8 cellular contexts compared by ENCODE assay signal in genomic region chr18:3525870-3526420, GRCh38.
DNase-seq lines count a peak whose midpoint lies in the region; ATAC-seq and TF ChIP-seq lines count a peak whose summit lies in the region.

No MANE protein-coding gene starts in this region.

- no TSS peak for BruUV-seq in OCI-LY7 (replicated peaks; lab: Mats Ljungman, UMichigan)

- peaks cover 10% of the 10 kb centered on the region for H3K9me3 ChIP-seq in Karpas-422 (ENCODE audit: low read length)
- peaks cover 17% of the 10 kb centered on the region for H3K9me3 ChIP-seq in endodermal cell (ENCODE audit: control insufficient read depth, low read length)
- H3K9me3 ChIP-seq in right cardiac atrium (ENCODE audit: control insufficient read depth, low read length), result peaks cover 2% of the 10 kb centered on the region
- H3K9me3 ChIP-seq in OCI-LY7 (ENCODE audit: low read length), result no peaks in the 10 kb centered on the region

- H3K4me1 ChIP-seq in Karpas-422 (ENCODE audit: low read length), result peaks cover 27% of the 10 kb centered on the region
- H3K4me1 ChIP-seq in endodermal cell (ENCODE audit: control insufficient read depth, insufficient read depth, low read length), result peaks cover 9% of the 10 kb centered on the region
- H3K4me1 ChIP-seq in right cardiac atrium (ENCODE audit: control insufficient read depth, insufficient read depth, low read length), result peaks cover 3% of the 10 kb centered on the region
- H3K4me1 ChIP-seq in OCI-LY7 (ENCODE audit: insufficient read depth, low read length, poor library complexity, severe bottlenecking), result no peaks in the 10 kb centered on the region

- H3K4me1 Mint-ChIP-seq in WTC11 (peaks cover 40% of the 10 kb centered on the region), endodermal cell (peaks cover 42% of the 10 kb centered on the region)

- peak overlapping the region; percentile 47 for H3K9ac ChIP-seq in Karpas-422 (ENCODE audit: low read length)
- no peak overlapping the region for H3K9ac ChIP-seq in endodermal cell (ENCODE audit: extremely low read depth, low read length, poor library complexity, severe bottlenecking)

- no peak for TF ChIP-seq CTCF in GM13977 (IDR thresholded peaks at IDR 0.05; ENCODE audit: extremely low read depth, insufficient read depth, missing control alignments)
- no peak for TF ChIP-seq CTCF in WTC11 (IDR thresholded peaks at IDR 0.05)
- no peak for TF ChIP-seq CTCF in endodermal cell (conservative IDR thresholded peaks at IDR 0.05)
- no peak for TF ChIP-seq CTCF in OCI-LY7 (conservative IDR thresholded peaks at IDR 0.05; ENCODE audit: low read length)

- H3K27ac Mint-ChIP-seq in WTC11 (peak overlapping the region; percentile 98), endodermal cell (peak overlapping the region; percentile 44)

- H3K4me2 ChIP-seq in Karpas-422 (ENCODE audit: low read depth, low read length, poor library complexity, severe bottlenecking), result peak overlapping the region; percentile 52
- no peak overlapping the region; the same call in 1 of the 2 replicates for H3K4me2 ChIP-seq in OCI-LY7 (ENCODE audit: low read length)

- H3K36me3 ChIP-seq in Karpas-422 (ENCODE audit: insufficient read depth, low read length) (0 out of 2 replicates have a peak, but pooled peaks cover 5% of the 10 kb centered on the region), endodermal cell (ENCODE audit: control insufficient read depth, insufficient read depth, low read length) (peaks cover 7% of the 10 kb centered on the region), OCI-LY7 (ENCODE audit: insufficient read depth, low read length) (no peaks in the 10 kb centered on the region)

- intact Hi-C loops in right cardiac atrium (cut with DNase I) (no loop called here), OCI-LY7 (cut with micrococcal nuclease; ENCODE audit: unreplicated experiment) (no loop called here)

- H3K79me2 ChIP-seq in Karpas-422 (ENCODE audit: low read length), result no peaks in the 10 kb centered on the region
- H3K79me2 ChIP-seq in OCI-LY7 (ENCODE audit: insufficient read depth, low read depth, low read length), result no peaks in the 10 kb centered on the region

- WGBS in endodermal cell (ENCODE audit: insufficient coverage in 1 of 2, insufficient read length in 1 of 2), 2 experiments, result 88 to 90% methylated on average over 10 of the region's 10 CpGs
- 60% methylated on average over 10 of the region's 10 CpGs for WGBS in right cardiac atrium

- ATAC-seq in GM21515 (IDR thresholded peaks at IDR 0.05; ENCODE audit: unreplicated experiment) (peak; percentile 69), WTC11 (peak; percentile 48; the same call in 1 of the 2 replicates), right cardiac atrium (no peak)

- peaks cover 15% of the 10 kb centered on the region for H3K9me3 Mint-ChIP-seq in WTC11
- peaks cover 20% of the 10 kb centered on the region for H3K9me3 Mint-ChIP-seq in endodermal cell

- H3K27me3 ChIP-seq in Karpas-422 (ENCODE audit: low read length), result no peaks in the 10 kb centered on the region
- H3K27me3 ChIP-seq in endodermal cell (ENCODE audit: control insufficient read depth, insufficient read depth, low read length, poor library complexity, severe bottlenecking), result no peaks in the 10 kb centered on the region
- H3K27me3 ChIP-seq in right cardiac atrium (ENCODE audit: control insufficient read depth, insufficient read depth), result no peaks in the 10 kb centered on the region

- H3K4me3 Mint-ChIP-seq in WTC11, result no peak overlapping the region
- H3K4me3 Mint-ChIP-seq in endodermal cell, result no peak overlapping the region

- CTCF ChIA-PET in WTC11 (lab: Charles Lee) (interaction anchor here (1.0 to 2.0 kb wide), 8 partner anchors 17 to 68 kb away, joined by 4 to 12 read pairs (median 6); no protein-coding TSS in a partner anchor), OCI-LY7 (lab: Charles Lee; ENCODE audit: unreplicated experiment) (interaction anchor here (0.6 kb wide), 1 partner anchor 121 kb away, joined by 5 read pairs; no protein-coding TSS in a partner anchor)

- H3K27ac ChIP-seq in Karpas-422 (ENCODE audit: low read length), result peak overlapping the region; percentile 81
- peak overlapping the region; percentile 90 for H3K27ac ChIP-seq in endodermal cell (ENCODE audit: low read depth, low read length)
- no peak overlapping the region for H3K27ac ChIP-seq in right cardiac atrium (ENCODE audit: low read length)
- H3K27ac ChIP-seq in OCI-LY7 (ENCODE audit: low read depth, low read length, poor library complexity, severe bottlenecking), result no peak overlapping the region

- no peaks in the 10 kb centered on the region for H4K20me1 ChIP-seq in Karpas-422 (ENCODE audit: insufficient read depth, low read depth, low read length)
- H4K20me1 ChIP-seq in OCI-LY7 (ENCODE audit: insufficient read depth, low read length), result no peaks in the 10 kb centered on the region

- peaks cover 3% of the 10 kb centered on the region; the same call in 1 of the 2 replicates for H3K27me3 Mint-ChIP-seq in WTC11 (ENCODE audit: low read depth)
- no peaks in the 10 kb centered on the region for H3K27me3 Mint-ChIP-seq in endodermal cell (ENCODE audit: insufficient read depth)

- DNase-seq in GM13977 (ENCODE audit: low spot score) (peak; percentile 54), Karpas-422 (peak; percentile 74), WTC11 (ENCODE audit: low spot score) (no peak), endodermal cell (peak; percentile 49), right cardiac atrium (no peak), OCI-LY7 (ENCODE audit: low spot score) (no peak)
- DNase-seq in stimulated activated CD4-positive, alpha-beta T cell treated with anti-CD3 and anti-CD28 coated beads, TNF-alpha, amount 100 ng/mL, for 48 hours (ENCODE audit: low read depth in 3 of 3), result peak in 2 of 3 donors; percentile 7 to 32

- peaks cover 17% of the 10 kb centered on the region for H3K36me3 Mint-ChIP-seq in WTC11
- H3K36me3 Mint-ChIP-seq in endodermal cell (ENCODE audit: low read depth), result peaks cover 5% of the 10 kb centered on the region

- in situ Hi-C loops in GM13977 (cut with MboI; ENCODE audit: low pct_unique_long_range_greater_than_20kb, low sequenced_read_pairs, unreplicated experiment), result no loop called here

- POLR2A ChIA-PET in WTC11 (lab: Charles Lee) (interaction anchor here (1.4 kb wide), 1 partner anchor 77 kb away, joined by 3 read pairs; no protein-coding TSS in a partner anchor), OCI-LY7 (lab: Charles Lee) (interaction anchor here (1.0 to 1.5 kb wide), 4 partner anchors 10 to 52 kb away, joined by 3 read pairs; no protein-coding TSS in a partner anchor)

- H3K9me2 ChIP-seq in Karpas-422 (replicated peaks; ENCODE audit: insufficient read depth, low read length) (no peaks in the 10 kb centered on the region), OCI-LY7 (ENCODE audit: insufficient read depth, low read length) (no peaks in the 10 kb centered on the region)

- H3K4me3 ChIP-seq in Karpas-422 (ENCODE audit: low read length), result 0 out of 2 replicates have a peak overlapping the region, but pooled peaks have one; percentile 17
- H3K4me3 ChIP-seq in endodermal cell (ENCODE audit: low read length), result no peak overlapping the region
- H3K4me3 ChIP-seq in right cardiac atrium (ENCODE audit: low read length), result no peak overlapping the region
- H3K4me3 ChIP-seq in OCI-LY7 (ENCODE audit: low read depth, low read length, poor library complexity, severe bottlenecking), result no peak overlapping the region

- peak overlapping the region; percentile 63 for H2AFZ ChIP-seq in Karpas-422 (ENCODE audit: low read length)
- no peak overlapping the region for H2AFZ ChIP-seq in OCI-LY7 (ENCODE audit: low read length)

TF ChIP-seq in WTC11, 78 proteins besides CTCF, POLR2A, EP300 and RAD21:
- no peak for TF ChIP-seq ZNF512 (CRISPR knock-in tag; IDR thresholded peaks at IDR 0.05; ENCODE audit: borderline replicate concordance)
- TF ChIP-seq GTF2I (CRISPR knock-in tag; conservative IDR thresholded peaks at IDR 0.05), result no peak
- no peak for TF ChIP-seq SMAD3 (CRISPR knock-in tag; IDR thresholded peaks at IDR 0.05; ENCODE audit: borderline replicate concordance)
- no peak for TF ChIP-seq SOX15 (CRISPR knock-in tag; IDR thresholded peaks at IDR 0.05)
- TF ChIP-seq ZNF121 (CRISPR knock-in tag; IDR thresholded peaks at IDR 0.05), result no peak
- no peak for TF ChIP-seq ZNF138 (CRISPR knock-in tag; conservative IDR thresholded peaks at IDR 0.05)
- no peak for TF ChIP-seq NR2C2 (CRISPR knock-in tag; IDR thresholded peaks at IDR 0.05)
- TF ChIP-seq ESRRA (CRISPR knock-in tag; IDR thresholded peaks at IDR 0.05; ENCODE audit: borderline replicate concordance), result no peak

Comparison
In these comparisons a context has a peak if more than half of its experiments do, and no peak if none do; other contexts are left out.
1. DNase-seq: peak in GM13977 (single experiment), Karpas-422 (single experiment), endodermal cell (single experiment) and stimulated activated CD4-positive, alpha-beta T cell treated with anti-CD3 and anti-CD28 coated beads, TNF-alpha, amount 100 ng/mL, for 48 hours (2 of 3); none in WTC11 (single experiment), right cardiac atrium (0 of 3) and OCI-LY7 (single experiment).
2. ATAC-seq: peak in GM21515 (single experiment) and WTC11 (single experiment); none in right cardiac atrium (0 of 2).
3. H3K27ac ChIP-seq: peak in Karpas-422 (single experiment) and endodermal cell (single experiment); none in right cardiac atrium (single experiment) and OCI-LY7 (single experiment).